ENCODE assay signal across 14 cellular contexts in genomic region chr11:100908746-100909145, GRCh38.
DNase-seq lines count a peak whose midpoint lies in the region; ATAC-seq and TF ChIP-seq lines count a peak whose summit lies in the region.
"Had no signal": no experiment of that assay in that cellular context is flagged by ENCODE, and none has a peak within 500 bp of the region (broad histone marks: within the 10 kb centered on the region; RNA-seq: fewer than 3 reads in every experiment).

No MANE protein-coding gene starts in this region.

- peak in 1 of 2 donors; percentile 45 for DNase-seq in foreskin keratinocyte
- no peak for DNase-seq in activated T-cell treated with anti-CD3 and anti-CD28 coated beads, Interleukin-2, amount 50 U/mL, for 24 hours
- DNase-seq in putamen (ENCODE audit: low spot score), result no peak
- no peak for DNase-seq in left lobe of liver (ENCODE audit: low spot score)
- no peak for DNase-seq in activated T-cell treated with anti-CD3 and anti-CD28 coated beads, Interleukin-2, amount 50 U/mL, for 72 hours
- DNase-seq: central memory CD4-positive, alpha-beta T cell; COR-L47; NCI-H345 had no signal

- no peaks in the 10 kb centered on the region for H3K36me3 Mint-ChIP-seq in activated T-cell treated with anti-CD3 and anti-CD28 coated beads, Interleukin-2, amount 50 U/mL, for 24 hours (ENCODE audit: low read depth)
- H3K36me3 Mint-ChIP-seq in activated T-cell treated with anti-CD3 and anti-CD28 coated beads, Interleukin-2, amount 50 U/mL, for 72 hours (ENCODE audit: insufficient read depth in 2 of 2), result no peaks in the 10 kb centered on the region

- H3K27me3 ChIP-seq in foreskin keratinocyte, result no peaks in the 10 kb centered on the region
- H3K27me3 ChIP-seq: gastroesophageal sphincter had no signal

- no peak overlapping the region for H3K27ac Mint-ChIP-seq in activated T-cell treated with anti-CD3 and anti-CD28 coated beads, Interleukin-2, amount 50 U/mL, for 24 hours
- no peak overlapping the region for H3K27ac Mint-ChIP-seq in activated T-cell treated with anti-CD3 and anti-CD28 coated beads, Interleukin-2, amount 50 U/mL, for 72 hours
- H3K27ac Mint-ChIP-seq: memory B cell had no signal

- H3K27me3 Mint-ChIP-seq in activated T-cell treated with anti-CD3 and anti-CD28 coated beads, Interleukin-2, amount 50 U/mL, for 24 hours, result no peaks in the 10 kb centered on the region
- no peaks in the 10 kb centered on the region for H3K27me3 Mint-ChIP-seq in activated T-cell treated with anti-CD3 and anti-CD28 coated beads, Interleukin-2, amount 50 U/mL, for 72 hours (ENCODE audit: low read depth)
- H3K27me3 Mint-ChIP-seq: memory B cell had no signal

- no peaks in the 10 kb centered on the region for H3K4me1 Mint-ChIP-seq in activated T-cell treated with anti-CD3 and anti-CD28 coated beads, Interleukin-2, amount 50 U/mL, for 24 hours (ENCODE audit: low read depth)
- H3K4me1 Mint-ChIP-seq in activated T-cell treated with anti-CD3 and anti-CD28 coated beads, Interleukin-2, amount 50 U/mL, for 72 hours (ENCODE audit: low read depth), result no peaks in the 10 kb centered on the region

- peaks cover 4% of the 10 kb centered on the region for H3K9me3 Mint-ChIP-seq in activated T-cell treated with anti-CD3 and anti-CD28 coated beads, Interleukin-2, amount 50 U/mL, for 24 hours
- peaks cover 0 to 3% of the 10 kb centered on the region in 2 donors for H3K9me3 Mint-ChIP-seq in activated T-cell treated with anti-CD3 and anti-CD28 coated beads, Interleukin-2, amount 50 U/mL, for 72 hours
- H3K9me3 Mint-ChIP-seq: memory B cell had no signal

- no peaks in the 10 kb centered on the region for H3K4me1 ChIP-seq in foreskin keratinocyte
- H3K4me1 ChIP-seq: gastroesophageal sphincter had no signal

- ATAC-seq in GM18519 (IDR thresholded peaks at IDR 0.05; ENCODE audit: low FRiP score, unreplicated experiment) (peak; percentile 41), HG02588 (IDR thresholded peaks at IDR 0.05; ENCODE audit: unreplicated experiment) (peak; percentile 52), HG03558 (IDR thresholded peaks at IDR 0.05; ENCODE audit: extremely low read depth, unreplicated experiment) (peak; percentile 34), foreskin keratinocyte (peak; percentile 29), left lobe of liver (no peak)
- no peak for ATAC-seq in activated T-cell treated with anti-CD3 and anti-CD28 coated beads, Interleukin-2, amount 50 U/mL, for 72 hours (replicated peaks in 1 of 2)
- ATAC-seq: gastroesophageal sphincter had no signal

- no peak for TF ChIP-seq CTCF in foreskin keratinocyte (conservative IDR thresholded peaks at IDR 0.05)

- no peak overlapping the region for H3K27ac ChIP-seq in foreskin keratinocyte
- H3K27ac ChIP-seq: gastroesophageal sphincter, SK-N-MC had no signal

- H3K4me3 Mint-ChIP-seq in activated T-cell treated with anti-CD3 and anti-CD28 coated beads, Interleukin-2, amount 50 U/mL, for 24 hours, result no peak overlapping the region
- no peak overlapping the region for H3K4me3 Mint-ChIP-seq in activated T-cell treated with anti-CD3 and anti-CD28 coated beads, Interleukin-2, amount 50 U/mL, for 72 hours
- H3K4me3 Mint-ChIP-seq: memory B cell had no signal

Comparison
In these comparisons a context has a peak if more than half of its experiments do, and no peak if none do; other contexts are left out.
1. ATAC-seq: peak in GM18519 (single experiment), HG02588 (single experiment), HG03558 (single experiment) and foreskin keratinocyte (single experiment); none in left lobe of liver (single experiment) and activated T-cell treated with anti-CD3 and anti-CD28 coated beads, Interleukin-2, amount 50 U/mL, for 72 hours (0 of 2).